Comparison of ENCODE assay signal across 2 cellular contexts in the genomic region with DNA sequence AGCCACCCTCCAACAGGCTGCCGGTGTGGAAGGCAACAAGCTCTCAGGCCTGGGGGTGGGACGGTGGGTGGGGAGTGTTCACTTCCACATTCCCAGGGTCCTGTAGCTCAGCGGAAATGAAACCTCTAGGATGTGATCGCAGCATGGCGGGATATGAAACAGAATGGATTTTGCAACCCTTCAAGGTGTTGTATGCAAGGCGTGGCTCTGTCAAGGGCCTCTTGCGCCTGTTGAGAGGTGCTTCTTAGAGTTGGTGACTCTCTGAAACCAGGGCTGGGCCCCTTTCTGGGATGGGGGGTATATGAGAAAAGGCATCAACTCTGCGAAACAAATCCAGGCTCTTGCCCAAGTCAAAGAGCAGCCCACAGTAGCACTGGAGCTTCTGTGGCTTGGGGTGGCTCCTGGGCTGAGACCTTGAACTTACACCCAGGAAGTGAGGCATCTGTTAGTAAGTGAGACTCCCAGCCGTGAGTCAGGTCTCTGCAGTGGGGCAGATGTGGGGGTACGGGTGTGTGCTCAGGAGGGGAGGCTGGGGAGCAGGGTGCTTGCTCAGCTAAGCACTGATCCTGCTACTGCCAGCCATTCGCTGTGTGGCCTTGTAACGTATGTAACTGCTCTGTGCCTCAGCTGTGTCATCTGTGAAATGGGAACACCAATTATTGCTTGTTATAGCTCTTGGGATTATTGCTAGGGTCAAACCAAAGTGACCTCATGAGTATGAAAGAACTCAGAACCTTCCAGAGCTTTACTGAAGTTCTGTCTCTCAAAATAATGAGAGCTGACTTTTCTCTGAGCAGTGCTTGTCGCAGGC.
TF ChIP-seq lines count a peak whose summit lies in the region.

No MANE protein-coding gene starts in this region.

TF ChIP-seq in K562, 482 proteins besides CTCF, POLR2A, EP300 and RAD21 (continued from another document):
- TF ChIP-seq EP400 (IDR thresholded peaks at IDR 0.05) (no peak), HNRNPL (IDR thresholded peaks at IDR 0.05; ENCODE audit: low read depth, low read length) (no peak), RBM25 (IDR thresholded peaks at IDR 0.05; ENCODE audit: low read depth, low read length, severe bottlenecking) (peak; percentile 23)

TF ChIP-seq in GM12891, 5 proteins besides CTCF, POLR2A, EP300 and RAD21 (continued from another document):
- TF ChIP-seq SPI1 (IDR thresholded peaks at IDR 0.05; ENCODE audit: low read depth, low read length) (no peak), TAF1 (IDR thresholded peaks at IDR 0.05; ENCODE audit: low read depth, low read length) (no peak), PAX5 (IDR thresholded peaks at IDR 0.05; ENCODE audit: insufficient read depth, low read length, severe bottlenecking) (no peak), POLR2AphosphoS5 (IDR thresholded peaks at IDR 0.05; ENCODE audit: low read depth, low read length) (no peak)
